ENCODE assay signal across 15 cellular contexts in genomic region chr11:19938866-19939265, GRCh38.
A peak's percentile ranks its signal among the peaks of the same experiment; 100 is the strongest.
DNase-seq lines count a peak whose midpoint lies in the region; ATAC-seq and TF ChIP-seq lines count a peak whose summit lies in the region.
"Had no signal": no experiment of that assay in that cellular context is flagged by ENCODE, and none has a peak within 500 bp of the region (broad histone marks: within the 10 kb centered on the region; RNA-seq: fewer than 3 reads in every experiment).

No MANE protein-coding gene starts in this region.

- H3K4me2 ChIP-seq in OCI-LY3 (ENCODE audit: low read length) = peak overlapping the region; percentile 36

- peak; percentile 51 for DNase-seq in Calu3
- no peak for DNase-seq in NCI-H446 treated with DMSO at 0.1 percent for 48 hours (lab: John Stamatoyannopoulos, UW)
- no peak for DNase-seq in COR-L47 (lab: John Stamatoyannopoulos, UW)
- DNase-seq: NCI-H2107, uterus had no signal

- intact Hi-C loops in Calu3 (cut with micrococcal nuclease; ENCODE audit: unreplicated experiment) = loop anchor here (2.0 to 5.0 kb wide), 2 partner anchors 173 to 194 kb away; no protein-coding TSS in a partner anchor

- H3K36me3 ChIP-seq in OCI-LY3 (replicated peaks; ENCODE audit: low read depth, low read length) = no peaks in the 10 kb centered on the region
- H3K36me3 ChIP-seq: BE2C, uterus had no signal

- no peak overlapping the region for H3K4me3 ChIP-seq in OCI-LY3 (ENCODE audit: low read length)
- H3K4me3 ChIP-seq: esophagus muscularis mucosa, uterus had no signal

- peaks cover 29% of the 10 kb centered on the region for H3K4me1 Mint-ChIP-seq in Calu3 (ENCODE audit: low read depth, unreplicated experiment)
- H3K4me1 Mint-ChIP-seq: nephron progenitor cell; stimulated activated effector memory CD8-positive, alpha-beta T cell treated with anti-CD3 and anti-CD28 coated beads, Interleukin-12 subunit alpha, Interleukin-12 subunit beta, amount 100 ng/mL, for 72 hours had no signal

- TF ChIP-seq CTCF in Calu3 (IDR thresholded peaks at IDR 0.05; ENCODE audit: unreplicated experiment) (no peak), OCI-LY3 (IDR thresholded peaks at IDR 0.05; ENCODE audit: low read depth, low read length) (no peak)

- H3K9ac ChIP-seq in OCI-LY3 (ENCODE audit: low read length) = no peak overlapping the region

- no peaks in the 10 kb centered on the region for H3K27me3 Mint-ChIP-seq in Calu3 (ENCODE audit: unreplicated experiment)

- H2AFZ ChIP-seq in OCI-LY3 (ENCODE audit: low read depth, low read length) = no peak overlapping the region

- H3K9me3 ChIP-seq in OCI-LY3 (ENCODE audit: insufficient read depth, low read length) = no peaks in the 10 kb centered on the region
- H3K9me3 ChIP-seq: BE2C, esophagus muscularis mucosa, uterus had no signal

- peaks cover 54% of the 10 kb centered on the region for H3K27me3 ChIP-seq in OCI-LY3 (ENCODE audit: low read depth, low read length)
- H3K27me3 ChIP-seq: BE2C, esophagus muscularis mucosa, uterus had no signal

- ATAC-seq in GM18868 (IDR thresholded peaks at IDR 0.05; ENCODE audit: unreplicated experiment) (peak; percentile 49), HG03175 (IDR thresholded peaks at IDR 0.05; ENCODE audit: unreplicated experiment) (peak; percentile 48), GM21825 (IDR thresholded peaks at IDR 0.05; ENCODE audit: unreplicated experiment) (no peak), GM21737 (IDR thresholded peaks at IDR 0.05; ENCODE audit: unreplicated experiment) (no peak)

- CTCF ChIA-PET in Calu3 (lab: Charles Lee) = interaction anchor here (0.5 to 1.9 kb wide), 11 partner anchors 12 to 422 kb away, joined by 3 to 25 read pairs (median 4); no protein-coding TSS in a partner anchor

- no peaks in the 10 kb centered on the region for H3K36me3 Mint-ChIP-seq in Calu3 (ENCODE audit: insufficient read depth, unreplicated experiment)
- H3K36me3 Mint-ChIP-seq: stimulated activated effector memory CD8-positive, alpha-beta T cell treated with anti-CD3 and anti-CD28 coated beads, Interleukin-12 subunit alpha, Interleukin-12 subunit beta, amount 100 ng/mL, for 72 hours had no signal

- no TSS peak for BruUV-seq in Calu3 (replicated peaks; lab: Mats Ljungman, UMichigan)

- H3K4me3 Mint-ChIP-seq in Calu3 (ENCODE audit: low read depth, unreplicated experiment) = no peak overlapping the region
- H3K4me3 Mint-ChIP-seq: nephron progenitor cell; stimulated activated effector memory CD8-positive, alpha-beta T cell treated with anti-CD3 and anti-CD28 coated beads, Interleukin-12 subunit alpha, Interleukin-12 subunit beta, amount 100 ng/mL, for 72 hours; T-helper 1 cell treated with Interleukin-12 subunit alpha and Interleukin-12 subunit beta and Interleukin-4 antibody, amounts not matched to agents 30 μg/mL and 1 μg/mL, for 36 hours had no signal

- no peaks in the 10 kb centered on the region for H3K9me3 Mint-ChIP-seq in Calu3 (ENCODE audit: low read depth, unreplicated experiment)
- H3K9me3 Mint-ChIP-seq: nephron progenitor cell; stimulated activated effector memory CD8-positive, alpha-beta T cell treated with anti-CD3 and anti-CD28 coated beads, Interleukin-12 subunit alpha, Interleukin-12 subunit beta, amount 100 ng/mL, for 72 hours; T-helper 1 cell treated with Interleukin-12 subunit alpha and Interleukin-12 subunit beta and Interleukin-4 antibody, amounts not matched to agents 30 μg/mL and 1 μg/mL, for 36 hours had no signal

- no peak overlapping the region for H3K27ac Mint-ChIP-seq in Calu3 (ENCODE audit: unreplicated experiment)
- H3K27ac Mint-ChIP-seq: nephron progenitor cell; stimulated activated effector memory CD8-positive, alpha-beta T cell treated with anti-CD3 and anti-CD28 coated beads, Interleukin-12 subunit alpha, Interleukin-12 subunit beta, amount 100 ng/mL, for 72 hours; T-helper 1 cell treated with Interleukin-12 subunit alpha and Interleukin-12 subunit beta and Interleukin-4 antibody, amounts not matched to agents 30 μg/mL and 1 μg/mL, for 36 hours had no signal

- no peak overlapping the region for H3K27ac ChIP-seq in OCI-LY3 (ENCODE audit: low read length)
- H3K27ac ChIP-seq: esophagus muscularis mucosa, uterus had no signal

- H3K79me2 ChIP-seq in OCI-LY3 (ENCODE audit: low read length) = no peaks in the 10 kb centered on the region

- no peaks in the 10 kb centered on the region for H4K20me1 ChIP-seq in OCI-LY3 (ENCODE audit: insufficient read depth, low read length)

- peaks cover 16% of the 10 kb centered on the region for H3K4me1 ChIP-seq in OCI-LY3 (ENCODE audit: low read length)
- H3K4me1 ChIP-seq: BE2C, uterus had no signal

Comparison
In these comparisons a context has a peak if more than half of its experiments do, and no peak if none do; other contexts are left out.
1. ATAC-seq: peak in GM18868 (single experiment) and HG03175 (single experiment); none in GM21825 (single experiment) and GM21737 (single experiment).